13 cellular contexts compared by ENCODE assay signal in genomic region chr6:166195861-166196238, GRCh38. TPM values are rescaled to one million over a fixed set of nuclear protein-coding genes. Genes with fewer than 3 reads are reported as not detected.
DNase-seq lines count a peak whose midpoint lies in the region; ATAC-seq and TF ChIP-seq lines count a peak whose summit lies in the region.
"Had no signal": no experiment of that assay in that cellular context is flagged by ENCODE, and none has a peak within 500 bp of the region (broad histone marks: within the 10 kb centered on the region; RNA-seq: fewer than 3 reads in every experiment).

No MANE protein-coding gene starts in this region.

- H4K8ac ChIP-seq in IMR-90 (ENCODE audit: low read depth in 2 of 2, low read length in 2 of 2) = no peak overlapping the region

- no peak overlapping the region for H4K5ac ChIP-seq in IMR-90 (ENCODE audit: low read depth, low read length)

- H3K14ac ChIP-seq in IMR-90 (replicated peaks; ENCODE audit: low read depth, low read length) = no peak overlapping the region

- H3K4me1 Mint-ChIP-seq in neural progenitor cell = peaks cover 17% of the 10 kb centered on the region
- no peaks in the 10 kb centered on the region for H3K4me1 Mint-ChIP-seq in stimulated activated effector memory CD8-positive, alpha-beta T cell treated with anti-CD3 and anti-CD28 coated beads, Interleukin-12 subunit alpha, Interleukin-12 subunit beta, amount 100 ng/mL, for 72 hours
- H3K4me1 Mint-ChIP-seq: CD4-positive, CD25-positive, alpha-beta regulatory T cell had no signal

- peaks cover 4% of the 10 kb centered on the region for H3K27me3 Mint-ChIP-seq in neural progenitor cell (ENCODE audit: insufficient read depth, low read depth)

- ATAC-seq in IMR-90 (ENCODE audit: low read depth) (no peak), omental fat pad (ENCODE audit: low FRiP score) (no peak), GM18511 (IDR thresholded peaks at IDR 0.05; ENCODE audit: unreplicated experiment) (no peak)
- peak; percentile 16 for ATAC-seq in stimulated activated effector memory CD8-positive, alpha-beta T cell treated with anti-CD3 and anti-CD28 coated beads, Interleukin-12 subunit alpha, Interleukin-12 subunit beta, amount 100 ng/mL, for 72 hours

- BruUV-seq in IMR-90 (replicated peaks; lab: Mats Ljungman, UMichigan) = no TSS peak

- no peak for TF ChIP-seq POLR2A in IMR-90 (IDR thresholded peaks at IDR 0.05; ENCODE audit: low read depth, low read length)

- H4K20me1 ChIP-seq in BLaER1 treated with 17β-estradiol and CSF1 and Interleukin-3, amounts not matched to agents 10 nM and 100 nM = no peaks in the 10 kb centered on the region
- H4K20me1 ChIP-seq in IMR-90 (ENCODE audit: insufficient read depth, low read length) (no peaks in the 10 kb centered on the region), neural progenitor cell (ENCODE audit: low read depth) (no peaks in the 10 kb centered on the region)

- no peak overlapping the region for H2AK5ac ChIP-seq in IMR-90 (ENCODE audit: low read depth, low read length)

- H3K9me3 ChIP-seq in BLaER1 treated with 17β-estradiol and CSF1 and Interleukin-3, amounts not matched to agents 10 nM and 100 nM (replicated peaks in 1 of 11) = no peaks in the 10 kb centered on the region
- H3K9me3 ChIP-seq in IMR-90 (ENCODE audit: control insufficient read depth, insufficient read depth, low read length) (no peaks in the 10 kb centered on the region), neural progenitor cell (ENCODE audit: low read depth) (no peaks in the 10 kb centered on the region)
- H3K9me3 ChIP-seq: Caco-2 had no signal

- H3K4ac ChIP-seq in IMR-90 (ENCODE audit: low read depth, low read length) = no peak overlapping the region

- no peak overlapping the region for H3K56ac ChIP-seq in IMR-90 (ENCODE audit: extremely low read depth, insufficient read depth, low read length)

- H2AK9ac ChIP-seq in IMR-90 (replicated peaks; ENCODE audit: low read depth, low read length, poor library complexity) = no peak overlapping the region

- no peak overlapping the region for H3K4me3 Mint-ChIP-seq in neural progenitor cell
- H3K4me3 Mint-ChIP-seq in stimulated activated effector memory CD8-positive, alpha-beta T cell treated with anti-CD3 and anti-CD28 coated beads, Interleukin-12 subunit alpha, Interleukin-12 subunit beta, amount 100 ng/mL, for 72 hours = no peak overlapping the region
- H3K4me3 Mint-ChIP-seq: B cell; CD4-positive, CD25-positive, alpha-beta regulatory T cell; H9 had no signal

- no peak overlapping the region for H3K27ac Mint-ChIP-seq in neural progenitor cell
- H3K27ac Mint-ChIP-seq in stimulated activated effector memory CD8-positive, alpha-beta T cell treated with anti-CD3 and anti-CD28 coated beads, Interleukin-12 subunit alpha, Interleukin-12 subunit beta, amount 100 ng/mL, for 72 hours = no peak overlapping the region
- H3K27ac Mint-ChIP-seq: B cell; CD4-positive, CD25-positive, alpha-beta regulatory T cell; H9 had no signal

- no peak overlapping the region for H3K18ac ChIP-seq in IMR-90 (ENCODE audit: low read depth, low read length)

- no peaks in the 10 kb centered on the region for H3K36me3 Mint-ChIP-seq in neural progenitor cell
- no peaks in the 10 kb centered on the region for H3K36me3 Mint-ChIP-seq in stimulated activated effector memory CD8-positive, alpha-beta T cell treated with anti-CD3 and anti-CD28 coated beads, Interleukin-12 subunit alpha, Interleukin-12 subunit beta, amount 100 ng/mL, for 72 hours
- H3K36me3 Mint-ChIP-seq: CD4-positive, CD25-positive, alpha-beta regulatory T cell had no signal

- CTCF ChIA-PET in IMR-90 (lab: Yijun Ruan, JAX) = no interaction called here

- no peak for DNase-seq in IMR-90
- no peak for DNase-seq in neural progenitor cell (ENCODE audit: low spot score)
- no peak for DNase-seq in stimulated activated effector memory CD8-positive, alpha-beta T cell treated with anti-CD3 and anti-CD28 coated beads, Interleukin-12 subunit alpha, Interleukin-12 subunit beta, amount 100 ng/mL, for 72 hours (ENCODE audit: low spot score in 2 of 2)
- no peak for DNase-seq in omental fat pad (ENCODE audit: low spot score)
- DNase-seq: CD4-positive, CD25-positive, alpha-beta regulatory T cell; H9 had no signal

- intact Hi-C loops in IMR-90 (cut with micrococcal nuclease) = no loop called here

- no peak overlapping the region for H3K23ac ChIP-seq in IMR-90 (ENCODE audit: low read depth, low read length)

- H3K79me2 ChIP-seq in neural progenitor cell (ENCODE audit: low read depth) = no peaks in the 10 kb centered on the region

- H3K27ac ChIP-seq in BLaER1 treated with 17β-estradiol and CSF1 and Interleukin-3, amounts not matched to agents 10 nM and 100 nM = no peak overlapping the region
- H3K27ac ChIP-seq in IMR-90 (ENCODE audit: insufficient read depth, low read length) (no peak overlapping the region), neural progenitor cell (no peak overlapping the region)

- peak overlapping the region in 6 of 11 experiments; percentile 14 to 44 (median 32); a peak in 8 of 22 replicates for H3K4me2 ChIP-seq in BLaER1 treated with 17β-estradiol and CSF1 and Interleukin-3, amounts not matched to agents 10 nM and 100 nM
- H3K4me2 ChIP-seq in IMR-90 (ENCODE audit: low read depth, low read length) (no peak overlapping the region), neural progenitor cell (no peak overlapping the region)

- no peaks in the 10 kb centered on the region for H3K36me3 ChIP-seq in BLaER1 treated with 17β-estradiol and CSF1 and Interleukin-3, amounts not matched to agents 10 nM and 100 nM
- H3K36me3 ChIP-seq in IMR-90 (ENCODE audit: control insufficient read depth, insufficient read depth, low read length) = no peaks in the 10 kb centered on the region
- no peaks in the 10 kb centered on the region for H3K36me3 ChIP-seq in neural progenitor cell

- H3K4me1 ChIP-seq in BLaER1 treated with 17β-estradiol and CSF1 and Interleukin-3, amounts not matched to agents 10 nM and 100 nM = peaks cover 0 to 18% (median 11%) of the 10 kb centered on the region in 10 experiments; a peak in 13 of 20 replicates
- H3K4me1 ChIP-seq in IMR-90 (ENCODE audit: control insufficient read depth, insufficient read depth, low read length) (no peaks in the 10 kb centered on the region), neural progenitor cell (peaks cover 35% of the 10 kb centered on the region)

- no peak for TF ChIP-seq CTCF in IMR-90 (conservative IDR thresholded peaks at IDR 0.05; ENCODE audit: low read depth, low read length)
- no peak for TF ChIP-seq CTCF in neural progenitor cell (IDR thresholded peaks at IDR 0.05)
- TF ChIP-seq CTCF in omental fat pad (IDR thresholded peaks at IDR 0.05) = no peak

- H2AFZ ChIP-seq in IMR-90 (replicated peaks; ENCODE audit: low read length, poor library complexity) = peak overlapping the region; percentile 23
- peak overlapping the region; percentile 42 for H2AFZ ChIP-seq in neural progenitor cell (replicated peaks)

- no peak for TF ChIP-seq RAD21 in IMR-90 (IDR thresholded peaks at IDR 0.05; ENCODE audit: low read length)

- H3K27me3 ChIP-seq in BLaER1 treated with 17β-estradiol and CSF1 and Interleukin-3, amounts not matched to agents 10 nM and 100 nM = no peaks in the 10 kb centered on the region
- peaks cover 17% of the 10 kb centered on the region for H3K27me3 ChIP-seq in IMR-90 (ENCODE audit: control insufficient read depth, insufficient read depth, low read length)
- H3K27me3 ChIP-seq in neural progenitor cell = peaks cover 14% of the 10 kb centered on the region

- no peak overlapping the region for H2BK15ac ChIP-seq in IMR-90 (ENCODE audit: low read depth, low read length)

- H2BK120ac ChIP-seq in IMR-90 (ENCODE audit: low read depth, low read length) = no peak overlapping the region

- dilution Hi-C loops in IMR-90 (cut with HindIII; ENCODE audit: low sequenced_read_pairs, unreplicated experiment) = no loop called here

- H2BK5ac ChIP-seq in IMR-90 (ENCODE audit: low read depth, low read length, poor library complexity, severe bottlenecking) = no peak overlapping the region

- peaks cover 20% of the 10 kb centered on the region for H3F3A ChIP-seq in neural progenitor cell (ENCODE audit: low read depth)

- 7% methylated on average over 3 of the region's 10 CpGs; no CpG with 5 or more reads in 1 of the 2 experiments for WGBS in IMR-90 (ENCODE audit: extremely low coverage in 2 of 2, insufficient read length in 1 of 2), 2 experiments

- in situ Hi-C loops in IMR-90 (cut with MboI; ENCODE audit: low sequenced_read_pairs) = no loop called here

- H4K91ac ChIP-seq in IMR-90 (ENCODE audit: insufficient read depth, low read depth, low read length) = no peak overlapping the region

- H3K9ac ChIP-seq in BLaER1 treated with 17β-estradiol and CSF1 and Interleukin-3, amounts not matched to agents 10 nM and 100 nM = no peak overlapping the region
- no peak overlapping the region for H3K9ac ChIP-seq in IMR-90 (ENCODE audit: low read depth, low read length)
- no peak overlapping the region for H3K9ac ChIP-seq in neural progenitor cell

- H3K79me1 ChIP-seq in IMR-90 (ENCODE audit: low read depth in 1 of 2, low read length in 2 of 2) = no peaks in the 10 kb centered on the region

- no peak overlapping the region for H2BK20ac ChIP-seq in IMR-90 (ENCODE audit: low read depth, low read length)

- H3K9me3 Mint-ChIP-seq in neural progenitor cell = no peaks in the 10 kb centered on the region
- H3K9me3 Mint-ChIP-seq in stimulated activated effector memory CD8-positive, alpha-beta T cell treated with anti-CD3 and anti-CD28 coated beads, Interleukin-12 subunit alpha, Interleukin-12 subunit beta, amount 100 ng/mL, for 72 hours = no peaks in the 10 kb centered on the region
- H3K9me3 Mint-ChIP-seq: CD4-positive, CD25-positive, alpha-beta regulatory T cell; H9 had no signal

- no peaks in the 10 kb centered on the region for H3K9me1 ChIP-seq in IMR-90 (ENCODE audit: insufficient read depth, low read length)

- POLR2A ChIA-PET in IMR-90 (lab: Charles Lee; ENCODE audit: unreplicated experiment) = no interaction called here

- H3K4me3 ChIP-seq in BLaER1 treated with 17β-estradiol and CSF1 and Interleukin-3, amounts not matched to agents 10 nM and 100 nM = no peak overlapping the region
- H3K4me3 ChIP-seq in IMR-90 (ENCODE audit: insufficient read depth, low read depth, low read length) = no peak overlapping the region
- H3K4me3 ChIP-seq in neural progenitor cell = no peak overlapping the region

TF ChIP-seq in IMR-90, 13 proteins besides CTCF, POLR2A, EP300 and RAD21 (continues in another document):
- no peak for TF ChIP-seq RCOR1 (IDR thresholded peaks at IDR 0.05; ENCODE audit: insufficient replicate concordance, low read length)
- no peak for TF ChIP-seq MAFK (IDR thresholded peaks at IDR 0.05; ENCODE audit: low read depth, low read length)

RNA-seq across cellular contexts. Expression of gene TBXT, which starts 28.2 kb away (rescaled TPM):
- total RNA-seq in IMR-90 (2012; rRNA removed) (not detected in 2 replicates), neural progenitor cell (ENCODE audit: low replicate concordance) (not detected in 2 replicates), omental fat pad (not detected)
- polyA plus RNA-seq in IMR-90 (2012; rRNA removed) = not detected in 2 replicates
- not detected in 2 replicates for polyA plus RNA-seq in IMR-90 (2012; cell fraction: cytosol; rRNA removed)
- not detected in 2 replicates for polyA plus RNA-seq in IMR-90 (2012; cell fraction: nucleus; rRNA removed; ENCODE audit: low replicate concordance)
- total RNA-seq: A172; B cell; Caco-2; CD4-positive, CD25-positive, alpha-beta regulatory T cell; Daoy; HepG2 had no signal
- polyA plus RNA-seq: CD4-positive, CD25-positive, alpha-beta regulatory T cell; HepG2 had no signal

Comparison
In these comparisons a context has a peak if more than half of its experiments do, and no peak if none do; other contexts are left out.
1. H3K4me2 ChIP-seq: peak in BLaER1 treated with 17β-estradiol and CSF1 and Interleukin-3, amounts not matched to agents 10 nM and 100 nM (6 of 11); none in IMR-90 (single experiment) and neural progenitor cell (single experiment).